18 cellular contexts compared by ENCODE assay signal in genomic region chr18:23935804-23936203, GRCh38.
A peak's percentile ranks its signal among the peaks of the same experiment; 100 is the strongest.
DNase-seq lines count a peak whose midpoint lies in the region; FAIRE-seq and TF ChIP-seq lines count a peak whose summit lies in the region.
"Had no signal": no experiment of that assay in that cellular context is flagged by ENCODE, and none has a peak within 500 bp of the region (broad histone marks: within the 10 kb centered on the region; RNA-seq: fewer than 3 reads in every experiment).

No MANE protein-coding gene starts in this region.

- no peaks in the 10 kb centered on the region for H3K9me3 Mint-ChIP-seq in activated naive CD4-positive, alpha-beta T cell treated with anti-CD3 and anti-CD28 coated beads, Interleukin-2, amount 50 U/mL, for 24 hours
- H3K9me3 Mint-ChIP-seq: HFFc6 had no signal

- TF ChIP-seq POLR2A in transverse colon (IDR thresholded peaks at IDR 0.05) (no peak), H54 (IDR thresholded peaks at IDR 0.05; ENCODE audit: low read depth, low read length) (no peak)

- no peaks in the 10 kb centered on the region for H4K20me1 ChIP-seq in Loucy (ENCODE audit: insufficient read depth, low read length, poor library complexity, severe bottlenecking)

- TF ChIP-seq EP300 in transverse colon (IDR thresholded peaks at IDR 0.05; ENCODE audit: low read depth): no peak

- H3K79me2 ChIP-seq in Loucy (ENCODE audit: insufficient read depth, low read length): no peaks in the 10 kb centered on the region

- H3K4me1 Mint-ChIP-seq in activated naive CD4-positive, alpha-beta T cell treated with anti-CD3 and anti-CD28 coated beads, Interleukin-2, amount 50 U/mL, for 24 hours: peaks cover 56% of the 10 kb centered on the region

- WGBS in transverse colon (ENCODE audit: low coverage in 1 of 2), 2 donors: 60% methylated on average over 2 of the region's 2 CpGs; no CpG with 5 or more reads in 1 of the 2 donors

- in situ Hi-C loops in transverse colon (cut with MboI; ENCODE audit: low pct_ligation_motif_present in 1 of 4, low pct_unique_long_range_greater_than_20kb in 1 of 4, low sequenced_read_pairs in 3 of 4): no loop called here

- TF ChIP-seq CTCF in Loucy (conservative IDR thresholded peaks at IDR 0.05; ENCODE audit: low read length) (no peak), transverse colon (IDR thresholded peaks at IDR 0.05) (no peak)

- no peak overlapping the region for H3K27ac ChIP-seq in transverse colon
- no peak overlapping the region for H3K27ac ChIP-seq in SJCRH30
- H3K27ac ChIP-seq: brain microvascular endothelial cell, KMS-11, WERI-Rb-1 had no signal

- no peak overlapping the region for H3K9ac ChIP-seq in Loucy (ENCODE audit: low read depth, low read length, poor library complexity, severe bottlenecking)
- H3K9ac ChIP-seq: KMS-11 had no signal

- intact Hi-C loops in transverse colon (cut with DNase I; ENCODE audit: low total_unique reads): no loop called here

- no peak for FAIRE-seq in H54 (lab: Jason Lieb, UNC)

- H3K9me3 ChIP-seq in Loucy (ENCODE audit: insufficient read depth, low read depth, low read length): no peaks in the 10 kb centered on the region
- no peaks in the 10 kb centered on the region for H3K9me3 ChIP-seq in transverse colon
- no peaks in the 10 kb centered on the region for H3K9me3 ChIP-seq in SJCRH30 (replicated peaks)
- H3K9me3 ChIP-seq: Caco-2 had no signal

- H3K4me1 ChIP-seq in Loucy (ENCODE audit: insufficient read depth, low read length, poor library complexity, severe bottlenecking): peaks cover 21% of the 10 kb centered on the region
- H3K4me1 ChIP-seq in transverse colon: no peaks in the 10 kb centered on the region
- H3K4me1 ChIP-seq in SJCRH30: no peaks in the 10 kb centered on the region
- H3K4me1 ChIP-seq: Caco-2 had no signal

- H3K4me3 Mint-ChIP-seq in activated naive CD4-positive, alpha-beta T cell treated with anti-CD3 and anti-CD28 coated beads, Interleukin-2, amount 50 U/mL, for 24 hours: peak overlapping the region; percentile 51
- H3K4me3 Mint-ChIP-seq: HFFc6 had no signal

- no peaks in the 10 kb centered on the region for H3F3A ChIP-seq in Loucy (ENCODE audit: low read depth)

- H3K4me2 ChIP-seq in Loucy (ENCODE audit: low read depth, low read length, poor library complexity, severe bottlenecking): peak overlapping the region; percentile 27
- H3K4me2 ChIP-seq: KMS-11 had no signal

- H3K27ac Mint-ChIP-seq in activated naive CD4-positive, alpha-beta T cell treated with anti-CD3 and anti-CD28 coated beads, Interleukin-2, amount 50 U/mL, for 24 hours: no peak overlapping the region
- H3K27ac Mint-ChIP-seq: HFFc6 had no signal

- H3K27me3 ChIP-seq in Loucy (ENCODE audit: insufficient read depth, low read length, poor library complexity, severe bottlenecking): no peaks in the 10 kb centered on the region
- no peaks in the 10 kb centered on the region for H3K27me3 ChIP-seq in transverse colon
- no peaks in the 10 kb centered on the region for H3K27me3 ChIP-seq in SJCRH30
- H3K27me3 ChIP-seq: brain microvascular endothelial cell had no signal

- H3K36me3 ChIP-seq in Loucy (ENCODE audit: insufficient read depth, low read length) (no peaks in the 10 kb centered on the region), transverse colon (no peaks in the 10 kb centered on the region), SJCRH30 (no peaks in the 10 kb centered on the region)
- H3K36me3 ChIP-seq: brain microvascular endothelial cell had no signal

- H3K36me3 Mint-ChIP-seq in activated naive CD4-positive, alpha-beta T cell treated with anti-CD3 and anti-CD28 coated beads, Interleukin-2, amount 50 U/mL, for 24 hours: no peaks in the 10 kb centered on the region

- DNase-seq in activated naive CD4-positive, alpha-beta T cell treated with Interleukin-2 at 50 U/mL for 16 hours: no peak
- peak; percentile 31 for DNase-seq in central memory CD4-positive, alpha-beta T cell
- peak; percentile 21 for DNase-seq in transverse colon
- no peak for DNase-seq in NCI-H524 treated with DMSO at 0.1 percent for 48 hours (lab: John Stamatoyannopoulos, UW)
- DNase-seq in H54 (ENCODE audit: insufficient read length, low spot score): no peak
- DNase-seq in SJCRH30: no peak
- DNase-seq: brain microvascular endothelial cell, Caco-2, HFFc6, NCI-H1048, NCI-H2081 treated with DMSO at 0.1 percent for 48 hours, NCI-H524, retina, SHP77, WERI-Rb-1 had no signal

- no peak overlapping the region for H3K4me3 ChIP-seq in Loucy (ENCODE audit: low read length, poor library complexity, severe bottlenecking)
- H3K4me3 ChIP-seq in transverse colon: no peak overlapping the region
- H3K4me3 ChIP-seq in SJCRH30: no peak overlapping the region

- no peaks in the 10 kb centered on the region for H3K27me3 Mint-ChIP-seq in activated naive CD4-positive, alpha-beta T cell treated with anti-CD3 and anti-CD28 coated beads, Interleukin-2, amount 50 U/mL, for 24 hours

- H2AFZ ChIP-seq in Loucy (ENCODE audit: low read length): no peak overlapping the region

- H3K9me2 ChIP-seq in Loucy (replicated peaks; ENCODE audit: low read depth, low read length): no peaks in the 10 kb centered on the region

Comparison
In these comparisons a context has a peak if more than half of its experiments do, and no peak if none do; other contexts are left out.
1. DNase-seq: peak in central memory CD4-positive, alpha-beta T cell (single experiment) and transverse colon (single experiment); none in activated naive CD4-positive, alpha-beta T cell treated with Interleukin-2 at 50 U/mL for 16 hours (single experiment), NCI-H524 treated with DMSO at 0.1 percent for 48 hours (single experiment), H54 (single experiment) and SJCRH30 (0 of 2).